Comparison of ENCODE assay signal across 1 cellular context in the genomic region with DNA sequence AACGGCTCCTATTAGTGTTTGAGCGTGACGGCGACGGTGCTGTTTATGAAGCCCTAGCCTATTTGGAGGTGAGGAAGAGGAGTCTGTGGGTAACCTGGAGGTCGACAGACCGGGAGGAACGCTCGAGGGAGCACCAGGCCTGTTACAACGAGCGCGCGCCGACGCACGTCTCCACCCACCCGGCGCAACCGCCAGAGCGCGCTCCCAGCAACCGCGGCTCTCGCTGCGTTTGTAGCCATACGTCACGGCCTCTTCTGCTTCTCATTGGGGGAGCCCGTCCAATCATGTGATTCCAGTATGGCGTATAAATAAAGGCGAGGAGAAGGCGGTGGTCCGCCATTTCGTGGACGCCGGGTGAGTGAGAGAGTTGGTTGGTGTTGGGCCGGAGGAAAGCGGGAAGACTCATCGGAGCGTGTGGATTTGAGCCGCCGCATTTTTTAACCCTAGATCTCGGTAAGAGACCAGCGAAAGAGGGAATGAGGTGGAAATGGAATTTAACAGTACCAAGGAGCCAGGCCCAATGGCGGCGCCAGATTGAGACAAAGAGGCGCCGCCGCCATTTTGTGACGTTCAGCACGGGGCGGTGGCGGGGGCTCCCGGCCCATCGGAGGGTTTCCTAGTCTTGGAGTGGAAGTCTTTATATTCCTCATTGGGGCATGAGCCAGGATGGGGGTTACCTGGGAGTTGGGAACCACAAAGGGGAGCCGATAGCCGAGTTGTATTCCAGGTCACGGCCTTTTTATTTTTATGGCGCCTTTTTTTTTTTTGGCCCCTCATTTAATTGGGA.
TF ChIP-seq lines count a peak whose summit lies in the region.

A gene (plus strand): TSS at position 334 of the 787 bp plus-strand sequence. CDS start 2,401 bp downstream, outside the sequence.

TF ChIP-seq in HEK293, 187 proteins besides CTCF, POLR2A, EP300 and RAD21 (continued from another document and continues in another):
- TF ChIP-seq, protein P1, sequence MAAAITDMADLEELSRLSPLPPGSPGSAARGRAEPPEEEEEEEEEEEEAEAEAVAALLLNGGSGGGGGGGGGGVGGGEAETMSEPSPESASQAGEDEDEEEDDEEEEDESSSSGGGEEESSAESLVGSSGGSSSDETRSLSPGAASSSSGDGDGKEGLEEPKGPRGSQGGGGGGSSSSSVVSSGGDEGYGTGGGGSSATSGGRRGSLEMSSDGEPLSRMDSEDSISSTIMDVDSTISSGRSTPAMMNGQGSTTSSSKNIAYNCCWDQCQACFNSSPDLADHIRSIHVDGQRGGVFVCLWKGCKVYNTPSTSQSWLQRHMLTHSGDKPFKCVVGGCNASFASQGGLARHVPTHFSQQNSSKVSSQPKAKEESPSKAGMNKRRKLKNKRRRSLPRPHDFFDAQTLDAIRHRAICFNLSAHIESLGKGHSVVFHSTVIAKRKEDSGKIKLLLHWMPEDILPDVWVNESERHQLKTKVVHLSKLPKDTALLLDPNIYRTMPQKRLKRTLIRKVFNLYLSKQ (tag by site-specific recombination; IDR thresholded peaks at IDR 0.05; ENCODE audit: borderline replicate concordance): no peak
- no peak for TF ChIP-seq ZNF670 (tag by site-specific recombination; IDR thresholded peaks at IDR 0.05; ENCODE audit: low read depth)
- TF ChIP-seq YY1 (tag by site-specific recombination; IDR thresholded peaks at IDR 0.05): peak; percentile 99
- TF ChIP-seq ZNF623 (tag by site-specific recombination; IDR thresholded peaks at IDR 0.05): peak; percentile 45; the same call in 1 of the 2 replicates
- TF ChIP-seq, protein P2, sequence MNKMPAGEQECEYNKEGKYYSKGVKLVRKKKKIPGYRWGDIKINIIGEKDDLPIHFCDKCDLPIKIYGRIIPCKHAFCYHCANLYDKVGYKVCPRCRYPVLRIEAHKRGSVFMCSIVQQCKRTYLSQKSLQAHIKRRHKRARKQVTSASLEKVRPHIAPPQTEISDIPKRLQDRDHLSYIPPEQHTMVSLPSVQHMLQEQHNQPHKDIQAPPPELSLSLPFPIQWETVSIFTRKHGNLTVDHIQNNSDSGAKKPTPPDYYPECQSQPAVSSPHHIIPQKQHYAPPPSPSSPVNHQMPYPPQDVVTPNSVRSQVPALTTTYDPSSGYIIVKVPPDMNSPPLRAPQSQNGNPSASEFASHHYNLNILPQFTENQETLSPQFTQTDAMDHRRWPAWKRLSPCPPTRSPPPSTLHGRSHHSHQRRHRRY (tag by site-specific recombination; IDR thresholded peaks at IDR 0.05): 0 out of 2 replicates have a peak, but pooled peaks have one; percentile 59
- no peak for TF ChIP-seq ZNF175 (tag by site-specific recombination; IDR thresholded peaks at IDR 0.05)
- TF ChIP-seq, protein P3, sequence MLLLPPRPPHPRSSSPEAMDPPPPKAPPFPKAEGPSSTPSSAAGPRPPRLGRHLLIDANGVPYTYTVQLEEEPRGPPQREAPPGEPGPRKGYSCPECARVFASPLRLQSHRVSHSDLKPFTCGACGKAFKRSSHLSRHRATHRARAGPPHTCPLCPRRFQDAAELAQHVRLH (tag by site-specific recombination; IDR thresholded peaks at IDR 0.05): peak; percentile 55
- peak; percentile 67 for TF ChIP-seq ZNF843 (tag by site-specific recombination; IDR thresholded peaks at IDR 0.05)
- no peak; the same call in 1 of the 2 replicates for TF ChIP-seq GLI2 (tag by site-specific recombination; IDR thresholded peaks at IDR 0.05; ENCODE audit: borderline replicate concordance, low read depth)
- TF ChIP-seq, protein P4, sequence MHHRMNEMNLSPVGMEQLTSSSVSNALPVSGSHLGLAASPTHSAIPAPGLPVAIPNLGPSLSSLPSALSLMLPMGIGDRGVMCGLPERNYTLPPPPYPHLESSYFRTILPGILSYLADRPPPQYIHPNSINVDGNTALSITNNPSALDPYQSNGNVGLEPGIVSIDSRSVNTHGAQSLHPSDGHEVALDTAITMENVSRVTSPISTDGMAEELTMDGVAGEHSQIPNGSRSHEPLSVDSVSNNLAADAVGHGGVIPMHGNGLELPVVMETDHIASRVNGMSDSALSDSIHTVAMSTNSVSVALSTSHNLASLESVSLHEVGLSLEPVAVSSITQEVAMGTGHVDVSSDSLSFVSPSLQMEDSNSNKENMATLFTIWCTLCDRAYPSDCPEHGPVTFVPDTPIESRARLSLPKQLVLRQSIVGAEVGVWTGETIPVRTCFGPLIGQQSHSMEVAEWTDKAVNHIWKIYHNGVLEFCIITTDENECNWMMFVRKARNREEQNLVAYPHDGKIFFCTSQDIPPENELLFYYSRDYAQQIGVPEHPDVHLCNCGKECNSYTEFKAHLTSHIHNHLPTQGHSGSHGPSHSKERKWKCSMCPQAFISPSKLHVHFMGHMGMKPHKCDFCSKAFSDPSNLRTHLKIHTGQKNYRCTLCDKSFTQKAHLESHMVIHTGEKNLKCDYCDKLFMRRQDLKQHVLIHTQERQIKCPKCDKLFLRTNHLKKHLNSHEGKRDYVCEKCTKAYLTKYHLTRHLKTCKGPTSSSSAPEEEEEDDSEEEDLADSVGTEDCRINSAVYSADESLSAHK (tag by site-specific recombination; IDR thresholded peaks at IDR 0.05): no peak; the same call in 1 of the 2 replicates
- TF ChIP-seq, protein P5, sequence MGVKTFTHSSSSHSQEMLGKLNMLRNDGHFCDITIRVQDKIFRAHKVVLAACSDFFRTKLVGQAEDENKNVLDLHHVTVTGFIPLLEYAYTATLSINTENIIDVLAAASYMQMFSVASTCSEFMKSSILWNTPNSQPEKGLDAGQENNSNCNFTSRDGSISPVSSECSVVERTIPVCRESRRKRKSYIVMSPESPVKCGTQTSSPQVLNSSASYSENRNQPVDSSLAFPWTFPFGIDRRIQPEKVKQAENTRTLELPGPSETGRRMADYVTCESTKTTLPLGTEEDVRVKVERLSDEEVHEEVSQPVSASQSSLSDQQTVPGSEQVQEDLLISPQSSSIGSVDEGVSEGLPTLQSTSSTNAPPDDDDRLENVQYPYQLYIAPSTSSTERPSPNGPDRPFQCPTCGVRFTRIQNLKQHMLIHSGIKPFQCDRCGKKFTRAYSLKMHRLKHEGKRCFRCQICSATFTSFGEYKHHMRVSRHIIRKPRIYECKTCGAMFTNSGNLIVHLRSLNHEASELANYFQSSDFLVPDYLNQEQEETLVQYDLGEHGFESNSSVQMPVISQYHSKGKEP (tag by site-specific recombination; IDR thresholded peaks at IDR 0.05): 0 out of 2 replicates have a peak, but pooled peaks have one; percentile 27
- peak; percentile 14; the same call in 1 of the 2 replicates for TF ChIP-seq ZBTB20 (tag by site-specific recombination; IDR thresholded peaks at IDR 0.05)
- TF ChIP-seq, protein P6, sequence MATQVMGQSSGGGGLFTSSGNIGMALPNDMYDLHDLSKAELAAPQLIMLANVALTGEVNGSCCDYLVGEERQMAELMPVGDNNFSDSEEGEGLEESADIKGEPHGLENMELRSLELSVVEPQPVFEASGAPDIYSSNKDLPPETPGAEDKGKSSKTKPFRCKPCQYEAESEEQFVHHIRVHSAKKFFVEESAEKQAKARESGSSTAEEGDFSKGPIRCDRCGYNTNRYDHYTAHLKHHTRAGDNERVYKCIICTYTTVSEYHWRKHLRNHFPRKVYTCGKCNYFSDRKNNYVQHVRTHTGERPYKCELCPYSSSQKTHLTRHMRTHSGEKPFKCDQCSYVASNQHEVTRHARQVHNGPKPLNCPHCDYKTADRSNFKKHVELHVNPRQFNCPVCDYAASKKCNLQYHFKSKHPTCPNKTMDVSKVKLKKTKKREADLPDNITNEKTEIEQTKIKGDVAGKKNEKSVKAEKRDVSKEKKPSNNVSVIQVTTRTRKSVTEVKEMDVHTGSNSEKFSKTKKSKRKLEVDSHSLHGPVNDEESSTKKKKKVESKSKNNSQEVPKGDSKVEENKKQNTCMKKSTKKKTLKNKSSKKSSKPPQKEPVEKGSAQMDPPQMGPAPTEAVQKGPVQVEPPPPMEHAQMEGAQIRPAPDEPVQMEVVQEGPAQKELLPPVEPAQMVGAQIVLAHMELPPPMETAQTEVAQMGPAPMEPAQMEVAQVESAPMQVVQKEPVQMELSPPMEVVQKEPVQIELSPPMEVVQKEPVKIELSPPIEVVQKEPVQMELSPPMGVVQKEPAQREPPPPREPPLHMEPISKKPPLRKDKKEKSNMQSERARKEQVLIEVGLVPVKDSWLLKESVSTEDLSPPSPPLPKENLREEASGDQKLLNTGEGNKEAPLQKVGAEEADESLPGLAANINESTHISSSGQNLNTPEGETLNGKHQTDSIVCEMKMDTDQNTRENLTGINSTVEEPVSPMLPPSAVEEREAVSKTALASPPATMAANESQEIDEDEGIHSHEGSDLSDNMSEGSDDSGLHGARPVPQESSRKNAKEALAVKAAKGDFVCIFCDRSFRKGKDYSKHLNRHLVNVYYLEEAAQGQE (tag by site-specific recombination; IDR thresholded peaks at IDR 0.05): peak; percentile 59; the same call in 1 of the 2 replicates
- TF ChIP-seq ZNF707 (tag by site-specific recombination; IDR thresholded peaks at IDR 0.05): no peak
- TF ChIP-seq ZNF501 (tag by site-specific recombination; IDR thresholded peaks at IDR 0.05): peak; percentile 99
- no peak for TF ChIP-seq ZNF37A (tag by site-specific recombination; IDR thresholded peaks at IDR 0.05)
- TF ChIP-seq ZNF664 (tag by site-specific recombination; IDR thresholded peaks at IDR 0.05): no peak
- peak; percentile 91 for TF ChIP-seq SP7 (tag by site-specific recombination; IDR thresholded peaks at IDR 0.05)
- TF ChIP-seq, protein P7, sequence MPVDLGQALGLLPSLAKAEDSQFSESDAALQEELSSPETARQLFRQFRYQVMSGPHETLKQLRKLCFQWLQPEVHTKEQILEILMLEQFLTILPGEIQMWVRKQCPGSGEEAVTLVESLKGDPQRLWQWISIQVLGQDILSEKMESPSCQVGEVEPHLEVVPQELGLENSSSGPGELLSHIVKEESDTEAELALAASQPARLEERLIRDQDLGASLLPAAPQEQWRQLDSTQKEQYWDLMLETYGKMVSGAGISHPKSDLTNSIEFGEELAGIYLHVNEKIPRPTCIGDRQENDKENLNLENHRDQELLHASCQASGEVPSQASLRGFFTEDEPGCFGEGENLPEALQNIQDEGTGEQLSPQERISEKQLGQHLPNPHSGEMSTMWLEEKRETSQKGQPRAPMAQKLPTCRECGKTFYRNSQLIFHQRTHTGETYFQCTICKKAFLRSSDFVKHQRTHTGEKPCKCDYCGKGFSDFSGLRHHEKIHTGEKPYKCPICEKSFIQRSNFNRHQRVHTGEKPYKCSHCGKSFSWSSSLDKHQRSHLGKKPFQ (tag by site-specific recombination; IDR thresholded peaks at IDR 0.05): 0 out of 2 replicates have a peak, but pooled peaks have one; percentile 14
- TF ChIP-seq, protein P8, sequence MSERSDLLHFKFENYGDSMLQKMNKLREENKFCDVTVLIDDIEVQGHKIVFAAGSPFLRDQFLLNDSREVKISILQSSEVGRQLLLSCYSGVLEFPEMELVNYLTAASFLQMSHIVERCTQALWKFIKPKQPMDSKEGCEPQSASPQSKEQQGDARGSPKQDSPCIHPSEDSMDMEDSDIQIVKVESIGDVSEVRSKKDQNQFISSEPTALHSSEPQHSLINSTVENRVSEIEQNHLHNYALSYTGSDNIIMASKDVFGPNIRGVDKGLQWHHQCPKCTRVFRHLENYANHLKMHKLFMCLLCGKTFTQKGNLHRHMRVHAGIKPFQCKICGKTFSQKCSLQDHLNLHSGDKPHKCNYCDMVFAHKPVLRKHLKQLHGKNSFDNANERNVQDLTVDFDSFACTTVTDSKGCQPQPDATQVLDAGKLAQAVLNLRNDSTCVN (tag by site-specific recombination; optimal IDR thresholded peaks at IDR 0.05): peak; percentile 98
- peak; percentile 34; the same call in 1 of the 2 replicates for TF ChIP-seq IKZF3 (tag by site-specific recombination; IDR thresholded peaks at IDR 0.05)
- no peak for TF ChIP-seq ZNF155 (tag by site-specific recombination; IDR thresholded peaks at IDR 0.05)
- TF ChIP-seq ZFP3 (tag by site-specific recombination; IDR thresholded peaks at IDR 0.05; ENCODE audit: low read depth): no peak
- no peak for TF ChIP-seq GLIS2 (tag by site-specific recombination; IDR thresholded peaks at IDR 0.05)
- TF ChIP-seq, protein P9, sequence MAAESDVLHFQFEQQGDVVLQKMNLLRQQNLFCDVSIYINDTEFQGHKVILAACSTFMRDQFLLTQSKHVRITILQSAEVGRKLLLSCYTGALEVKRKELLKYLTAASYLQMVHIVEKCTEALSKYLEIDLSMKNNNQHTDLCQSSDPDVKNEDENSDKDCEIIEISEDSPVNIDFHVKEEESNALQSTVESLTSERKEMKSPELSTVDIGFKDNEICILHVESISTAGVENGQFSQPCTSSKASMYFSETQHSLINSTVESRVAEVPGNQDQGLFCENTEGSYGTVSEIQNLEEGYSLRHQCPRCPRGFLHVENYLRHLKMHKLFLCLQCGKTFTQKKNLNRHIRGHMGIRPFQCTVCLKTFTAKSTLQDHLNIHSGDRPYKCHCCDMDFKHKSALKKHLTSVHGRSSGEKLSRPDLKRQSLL (tag by site-specific recombination; IDR thresholded peaks at IDR 0.05): no peak
- peak; percentile 56; the same call in 1 of the 2 replicates for TF ChIP-seq ZNF10 (tag by site-specific recombination; IDR thresholded peaks at IDR 0.05)
- TF ChIP-seq ZNF19 (tag by site-specific recombination; IDR thresholded peaks at IDR 0.05; ENCODE audit: low read depth): no peak
- TF ChIP-seq, protein P10, sequence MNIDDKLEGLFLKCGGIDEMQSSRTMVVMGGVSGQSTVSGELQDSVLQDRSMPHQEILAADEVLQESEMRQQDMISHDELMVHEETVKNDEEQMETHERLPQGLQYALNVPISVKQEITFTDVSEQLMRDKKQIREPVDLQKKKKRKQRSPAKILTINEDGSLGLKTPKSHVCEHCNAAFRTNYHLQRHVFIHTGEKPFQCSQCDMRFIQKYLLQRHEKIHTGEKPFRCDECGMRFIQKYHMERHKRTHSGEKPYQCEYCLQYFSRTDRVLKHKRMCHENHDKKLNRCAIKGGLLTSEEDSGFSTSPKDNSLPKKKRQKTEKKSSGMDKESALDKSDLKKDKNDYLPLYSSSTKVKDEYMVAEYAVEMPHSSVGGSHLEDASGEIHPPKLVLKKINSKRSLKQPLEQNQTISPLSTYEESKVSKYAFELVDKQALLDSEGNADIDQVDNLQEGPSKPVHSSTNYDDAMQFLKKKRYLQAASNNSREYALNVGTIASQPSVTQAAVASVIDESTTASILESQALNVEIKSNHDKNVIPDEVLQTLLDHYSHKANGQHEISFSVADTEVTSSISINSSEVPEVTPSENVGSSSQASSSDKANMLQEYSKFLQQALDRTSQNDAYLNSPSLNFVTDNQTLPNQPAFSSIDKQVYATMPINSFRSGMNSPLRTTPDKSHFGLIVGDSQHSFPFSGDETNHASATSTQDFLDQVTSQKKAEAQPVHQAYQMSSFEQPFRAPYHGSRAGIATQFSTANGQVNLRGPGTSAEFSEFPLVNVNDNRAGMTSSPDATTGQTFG (tag by site-specific recombination; IDR thresholded peaks at IDR 0.05; ENCODE audit: borderline replicate concordance): no peak
- TF ChIP-seq, protein P11, sequence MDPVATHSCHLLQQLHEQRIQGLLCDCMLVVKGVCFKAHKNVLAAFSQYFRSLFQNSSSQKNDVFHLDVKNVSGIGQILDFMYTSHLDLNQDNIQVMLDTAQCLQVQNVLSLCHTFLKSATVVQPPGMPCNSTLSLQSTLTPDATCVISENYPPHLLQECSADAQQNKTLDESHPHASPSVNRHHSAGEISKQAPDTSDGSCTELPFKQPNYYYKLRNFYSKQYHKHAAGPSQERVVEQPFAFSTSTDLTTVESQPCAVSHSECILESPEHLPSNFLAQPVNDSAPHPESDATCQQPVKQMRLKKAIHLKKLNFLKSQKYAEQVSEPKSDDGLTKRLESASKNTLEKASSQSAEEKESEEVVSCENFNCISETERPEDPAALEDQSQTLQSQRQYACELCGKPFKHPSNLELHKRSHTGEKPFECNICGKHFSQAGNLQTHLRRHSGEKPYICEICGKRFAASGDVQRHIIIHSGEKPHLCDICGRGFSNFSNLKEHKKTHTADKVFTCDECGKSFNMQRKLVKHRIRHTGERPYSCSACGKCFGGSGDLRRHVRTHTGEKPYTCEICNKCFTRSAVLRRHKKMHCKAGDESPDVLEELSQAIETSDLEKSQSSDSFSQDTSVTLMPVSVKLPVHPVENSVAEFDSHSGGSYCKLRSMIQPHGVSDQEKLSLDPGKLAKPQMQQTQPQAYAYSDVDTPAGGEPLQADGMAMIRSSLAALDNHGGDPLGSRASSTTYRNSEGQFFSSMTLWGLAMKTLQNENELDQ (tag by site-specific recombination; IDR thresholded peaks at IDR 0.05; ENCODE audit: low read depth): no peak
- TF ChIP-seq YY2 (tag by site-specific recombination; IDR thresholded peaks at IDR 0.05): peak; percentile 99
- TF ChIP-seq GLI4 (tag by site-specific recombination; IDR thresholded peaks at IDR 0.05): no peak
